ENCODE assay signal across 8 cellular contexts in the genomic region with DNA sequence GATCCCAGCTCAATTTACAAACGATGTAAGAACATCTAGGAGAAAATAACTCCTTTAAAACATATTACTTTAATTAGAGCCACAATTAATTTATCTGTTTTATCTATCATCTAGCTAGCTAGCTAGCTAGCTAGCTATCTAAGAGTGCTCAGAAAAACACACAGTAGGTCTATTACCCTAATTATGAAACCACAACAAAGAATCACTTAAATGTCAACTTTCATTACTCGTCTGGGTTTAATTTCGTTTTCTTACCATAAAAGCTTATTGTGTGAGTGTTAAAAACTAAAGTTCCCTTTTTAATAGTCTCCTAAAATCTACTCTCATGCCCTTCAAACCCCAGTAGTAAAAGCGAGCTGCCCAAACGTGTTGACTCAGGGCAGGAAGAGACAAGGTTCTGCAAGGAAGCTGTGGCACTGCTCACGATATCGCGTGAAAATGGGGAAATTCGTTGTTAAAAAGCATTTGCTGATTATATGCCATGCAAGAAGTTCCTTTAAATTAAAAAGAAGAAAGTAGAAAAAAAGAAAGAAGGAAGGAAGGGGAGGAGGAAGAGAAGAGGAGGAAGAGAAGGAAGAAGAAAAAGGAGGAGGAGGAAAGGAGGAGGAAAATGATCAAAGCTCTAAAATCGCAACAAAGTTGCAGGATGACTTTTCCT. TPM values are rescaled to one million over a fixed set of nuclear protein-coding genes. Genes with fewer than 3 reads are reported as not detected.
DNase-seq lines count a peak whose midpoint lies in the region; ATAC-seq and TF ChIP-seq lines count a peak whose summit lies in the region.

No MANE protein-coding gene starts in this region.

- no peak overlapping the region for H2AK5ac ChIP-seq in neuronal stem cell (ENCODE audit: low read depth, low read length)

- H2BK12ac ChIP-seq in neuronal stem cell (ENCODE audit: low read length) = no peak overlapping the region

- H2BK5ac ChIP-seq in neuronal stem cell (ENCODE audit: low read length) = no peak overlapping the region

- no CpG with 5 or more reads among the region's 10 CpGs for WGBS in neuronal stem cell (ENCODE audit: extremely low coverage in 2 of 2, insufficient read length in 2 of 2, insufficient replicate concordance in 1 of 2), 2 donors

- H4K20me1 ChIP-seq in MM.1S (ENCODE audit: insufficient read depth, low read length) = no peaks in the 10 kb centered on the region
- H4K20me1 ChIP-seq in fibroblast of lung (ENCODE audit: control insufficient read depth, extremely low read depth, insufficient read depth, low read length) = no peaks in the 10 kb centered on the region

- peak overlapping the region; percentile 82 for H3K9ac ChIP-seq in MM.1S (ENCODE audit: low read length)
- no peak overlapping the region for H3K9ac ChIP-seq in fibroblast of lung (ENCODE audit: insufficient read depth, low read length)
- H3K9ac ChIP-seq in neuronal stem cell (ENCODE audit: low read depth, low read length, poor library complexity) = no peak overlapping the region

- TF ChIP-seq CTCF in MM.1S (IDR thresholded peaks at IDR 0.05; ENCODE audit: low read length) (no peak), fibroblast of lung (conservative IDR thresholded peaks at IDR 0.05 in 1 of 2, IDR thresholded peaks at IDR 0.05 in 1 of 2; ENCODE audit: low read depth in 1 of 2, low read length in 2 of 2) (no peak)

- H2AFZ ChIP-seq in MM.1S (ENCODE audit: low read length) (peak overlapping the region; percentile 17; the same call in 1 of the 2 replicates), fibroblast of lung (ENCODE audit: low read length) (no peak overlapping the region), neuronal stem cell (ENCODE audit: low read length) (peak overlapping the region; percentile 90)

- no peaks in the 10 kb centered on the region for H3K9me3 Mint-ChIP-seq in activated CD4-positive, alpha-beta T cell treated with anti-CD3 and anti-CD28 coated beads, Interleukin-2, amount 10 ng/mL, durations not matched to agents 24 days and 14 days

- no peak overlapping the region for H3K18ac ChIP-seq in neuronal stem cell (ENCODE audit: low read length)

- DNase-seq in MM.1S = peak; percentile 43
- peak; percentile 64 for DNase-seq in activated CD4-positive, alpha-beta T cell treated with anti-CD3 and anti-CD28 coated beads, Interleukin-2, amount 10 ng/mL, durations not matched to agents 24 days and 14 days
- peak; percentile 19 to 58 for DNase-seq in fibroblast of lung (ENCODE audit: low read depth in 2 of 2)
- DNase-seq in neuronal stem cell (ENCODE audit: low spot score) = no peak

- H2BK15ac ChIP-seq in neuronal stem cell (ENCODE audit: low read length) = no peak overlapping the region

- H3K79me2 ChIP-seq in MM.1S (ENCODE audit: low read length) = peaks cover 18% of the 10 kb centered on the region
- no peaks in the 10 kb centered on the region for H3K79me2 ChIP-seq in fibroblast of lung (ENCODE audit: control insufficient read depth, insufficient read depth, low read length)

- H3K27me3 ChIP-seq in MM.1S (replicated peaks; ENCODE audit: insufficient read depth, low read length) (no peaks in the 10 kb centered on the region), fibroblast of lung (ENCODE audit: control insufficient read depth, insufficient read depth, low read length) (no peaks in the 10 kb centered on the region), neuronal stem cell (ENCODE audit: control insufficient read depth in 3 of 3, insufficient read depth in 3 of 3, low read depth in 1 of 3, low read length in 3 of 3) (peaks cover 0 to 8% (median 0%) of the 10 kb centered on the region in 3 experiments)

- no peaks in the 10 kb centered on the region for H3K9me2 ChIP-seq in MM.1S (replicated peaks; ENCODE audit: insufficient read depth, low read length)

- intact Hi-C loops in activated CD4-positive, alpha-beta T cell treated with anti-CD3 and anti-CD28 coated beads, Interleukin-2, amount 10 ng/mL, durations not matched to agents 24 days and 14 days (cut with micrococcal nuclease) = loop anchor here (2.0 to 10.0 kb wide), 3 partner anchors 287 to 656 kb away; a partner anchor contains a TSS

- ATAC-seq in HG03139 (IDR thresholded peaks at IDR 0.05; ENCODE audit: unreplicated experiment) = no peak
- ATAC-seq in GM19467 (IDR thresholded peaks at IDR 0.05; ENCODE audit: unreplicated experiment) = no peak
- no peak for ATAC-seq in GM18870 (IDR thresholded peaks at IDR 0.05; ENCODE audit: unreplicated experiment)

- H3K23ac ChIP-seq in neuronal stem cell (ENCODE audit: low read depth, low read length, poor library complexity) = no peak overlapping the region

- no peak overlapping the region for H2BK120ac ChIP-seq in neuronal stem cell (ENCODE audit: low read depth, low read length)

- no peaks in the 10 kb centered on the region for H3K9me3 ChIP-seq in MM.1S (replicated peaks; ENCODE audit: insufficient read depth, low read length)
- H3K9me3 ChIP-seq in fibroblast of lung (ENCODE audit: control insufficient read depth, insufficient read depth, low read depth, low read length) = no peaks in the 10 kb centered on the region
- no peaks in the 10 kb centered on the region for H3K9me3 ChIP-seq in neuronal stem cell (replicated peaks in 1 of 2; ENCODE audit: control insufficient read depth in 2 of 2, insufficient read depth in 1 of 2, low read depth in 1 of 2, low read length in 2 of 2)

- H3K4ac ChIP-seq in neuronal stem cell (ENCODE audit: low read length) = no peak overlapping the region

- peak overlapping the region; percentile 77 for H3K4me3 ChIP-seq in GM08714 (ENCODE audit: low read length)
- peak overlapping the region; percentile 63 for H3K4me3 ChIP-seq in MM.1S (ENCODE audit: low read length)
- H3K4me3 ChIP-seq in fibroblast of lung (replicated peaks in 1 of 4; ENCODE audit: control extremely low read depth in 1 of 4, insufficient read depth in 1 of 4, low read depth in 3 of 4, low read length in 4 of 4) = peak overlapping the region; percentile 53 to 80 (median 62)
- H3K4me3 ChIP-seq in neuronal stem cell (ENCODE audit: low read length in 2 of 2) = peak overlapping the region in 1 of 2 donors; percentile 59

- H3K4me1 ChIP-seq in MM.1S (ENCODE audit: low read length) (peaks cover 26% of the 10 kb centered on the region), fibroblast of lung (ENCODE audit: control insufficient read depth, extremely low read depth, insufficient read depth, low read length) (no peaks in the 10 kb centered on the region), neuronal stem cell (ENCODE audit: control insufficient read depth in 2 of 2, insufficient read depth in 1 of 2, low read depth in 1 of 2, low read length in 2 of 2) (peaks cover 0 to 7% of the 10 kb centered on the region in 2 donors)

- H3K36me3 Mint-ChIP-seq in activated CD4-positive, alpha-beta T cell treated with anti-CD3 and anti-CD28 coated beads, Interleukin-2, amount 10 ng/mL, durations not matched to agents 24 days and 14 days (ENCODE audit: low read depth) = no peaks in the 10 kb centered on the region

- no peaks in the 10 kb centered on the region for H3K79me1 ChIP-seq in neuronal stem cell (ENCODE audit: low read depth, low read length)

- no peak overlapping the region for H4K91ac ChIP-seq in neuronal stem cell (ENCODE audit: low read depth, low read length, poor library complexity)

- peak overlapping the region; percentile 93 for H3K4me3 Mint-ChIP-seq in activated CD4-positive, alpha-beta T cell treated with anti-CD3 and anti-CD28 coated beads, Interleukin-2, amount 10 ng/mL, durations not matched to agents 24 days and 14 days

- H3K27ac ChIP-seq in MM.1S (ENCODE audit: low read length) = peak overlapping the region; percentile 88; the same call in 1 of the 2 replicates
- peak overlapping the region; percentile 64 for H3K27ac ChIP-seq in fibroblast of lung (ENCODE audit: insufficient read depth, low read length)
- H3K27ac ChIP-seq in neuronal stem cell (replicated peaks; ENCODE audit: low read length) = no peak overlapping the region

- H3F3A ChIP-seq in MM.1S (ENCODE audit: insufficient read depth, low read length) = peaks cover 15% of the 10 kb centered on the region

- H3K4me2 ChIP-seq in MM.1S (ENCODE audit: low read depth, low read length) (peak overlapping the region; percentile 38), fibroblast of lung (ENCODE audit: extremely low read depth, insufficient read depth, low read length) (peak overlapping the region; percentile 75), neuronal stem cell (ENCODE audit: insufficient read depth, low read length, poor library complexity, severe bottlenecking) (peak overlapping the region; percentile 66)

- H3K36me3 ChIP-seq in MM.1S (replicated peaks; ENCODE audit: insufficient read depth, low read length) = no peaks in the 10 kb centered on the region
- no peaks in the 10 kb centered on the region for H3K36me3 ChIP-seq in fibroblast of lung (ENCODE audit: control insufficient read depth, insufficient read depth, low read length)
- H3K36me3 ChIP-seq in neuronal stem cell (replicated peaks in 1 of 2; ENCODE audit: control insufficient read depth in 2 of 2, insufficient read depth in 2 of 2, low read length in 2 of 2) = no peaks in the 10 kb centered on the region

- no peak overlapping the region for H3K14ac ChIP-seq in neuronal stem cell (ENCODE audit: low read length)

- H3K27ac Mint-ChIP-seq in activated CD4-positive, alpha-beta T cell treated with anti-CD3 and anti-CD28 coated beads, Interleukin-2, amount 10 ng/mL, durations not matched to agents 24 days and 14 days = peak overlapping the region; percentile 97

- H3K27me3 Mint-ChIP-seq in activated CD4-positive, alpha-beta T cell treated with anti-CD3 and anti-CD28 coated beads, Interleukin-2, amount 10 ng/mL, durations not matched to agents 24 days and 14 days = peaks cover 10% of the 10 kb centered on the region

- no peak overlapping the region for H4K8ac ChIP-seq in neuronal stem cell (ENCODE audit: low read depth, low read length)

- H3K4me1 Mint-ChIP-seq in activated CD4-positive, alpha-beta T cell treated with anti-CD3 and anti-CD28 coated beads, Interleukin-2, amount 10 ng/mL, durations not matched to agents 24 days and 14 days = peaks cover 27% of the 10 kb centered on the region

RNA-seq across cellular contexts. Expression of a gene that starts 0.6 kb away (rescaled TPM):
- 12.2 and 15.4 TPM in 2 replicates for total RNA-seq in activated CD4-positive, alpha-beta T cell treated with anti-CD3 and anti-CD28 coated beads, Interleukin-2, amount 10 ng/mL, durations not matched to agents 24 days and 14 days
- 2.8 and 4.5 TPM in 2 replicates for total RNA-seq in fibroblast of lung
- polyA plus RNA-seq in fibroblast of lung = 2.6 and 5.6 TPM in 2 replicates
- polyA plus RNA-seq in fibroblast of lung (2012) = 1.6 and 2.2 TPM in 2 replicates
- polyA minus RNA-seq in fibroblast of lung (ENCODE audit: low replicate concordance) = 4.1 and 9.3 TPM in 2 replicates
- 0.93 TPM for polyA plus RNA-seq in neuronal stem cell (2013, experiment 1 of 2)
- 1.0 TPM for polyA plus RNA-seq in neuronal stem cell (2013, experiment 2 of 2)
